6 cellular contexts compared by ENCODE assay signal in the genomic region with DNA sequence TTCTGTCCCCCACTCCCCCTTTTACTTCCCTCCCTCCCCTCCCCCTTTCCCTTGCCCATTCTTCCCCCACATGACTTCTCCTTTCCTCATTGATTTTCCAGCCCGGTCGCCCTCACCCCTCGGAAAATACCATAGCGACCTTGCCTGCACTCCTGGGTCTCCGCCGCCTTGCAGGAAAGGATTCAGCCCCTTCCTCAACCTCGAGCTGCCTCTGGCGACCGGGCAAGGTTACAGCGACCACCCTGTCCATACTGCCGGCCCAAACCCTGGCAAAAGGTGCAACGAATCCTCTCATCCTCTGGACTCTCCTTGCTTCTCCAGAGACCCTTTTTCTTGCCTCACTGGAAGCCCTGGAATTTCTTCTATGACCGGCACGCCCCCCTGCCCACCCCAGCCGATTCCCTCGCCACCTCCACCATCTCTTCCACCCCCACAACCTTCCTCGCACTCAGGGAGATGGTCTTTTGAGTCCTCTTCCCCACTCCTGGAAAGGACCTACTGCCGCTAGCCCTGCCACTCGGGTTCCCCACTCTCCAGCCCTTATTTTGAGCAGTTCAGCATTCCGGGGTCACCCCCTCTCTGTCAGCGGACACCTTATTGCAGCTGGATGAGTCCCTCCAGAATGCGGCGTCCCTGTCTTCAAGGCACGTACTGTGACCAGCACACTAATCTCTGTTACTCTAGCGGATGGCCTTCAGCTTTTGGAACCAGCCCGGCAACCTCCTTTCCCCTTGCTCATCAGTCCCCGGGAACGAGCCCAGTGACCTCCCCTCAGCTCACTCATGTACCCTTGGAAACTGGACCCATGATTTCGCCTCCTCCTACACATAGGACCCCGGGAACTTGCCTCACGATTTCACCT. TPM values are rescaled to one million over a fixed set of nuclear protein-coding genes. Genes with fewer than 3 reads are reported as not detected.
A peak's percentile ranks its signal among the peaks of the same experiment; 100 is the strongest.
DNase-seq lines count a peak whose midpoint lies in the region; ATAC-seq and TF ChIP-seq lines count a peak whose summit lies in the region.

No MANE protein-coding gene starts in this region.

- peak overlapping the region; percentile 99 for H3K27ac Mint-ChIP-seq in activated CD4-positive, alpha-beta T cell treated with anti-CD3 and anti-CD28 coated beads, Interleukin-2, amount 10 ng/mL, durations not matched to agents 7 days and 5 days

- no peaks in the 10 kb centered on the region for H3K9me3 Mint-ChIP-seq in activated CD4-positive, alpha-beta T cell treated with anti-CD3 and anti-CD28 coated beads, Interleukin-2, amount 10 ng/mL, durations not matched to agents 7 days and 5 days

- ATAC-seq in right cardiac atrium = no peak

- DNase-seq in activated CD4-positive, alpha-beta T cell treated with anti-CD3 and anti-CD28 coated beads, Interleukin-2, amount 10 ng/mL, durations not matched to agents 7 days and 5 days = no peak
- DNase-seq in activated CD4-positive, alpha-beta T cell treated with anti-CD3 and anti-CD28 coated beads, Interleukin-2, amount 50 U/mL, for 4 hours = no peak
- peak in 1 of 3 donors; percentile 66 for DNase-seq in right cardiac atrium
- no peak for DNase-seq in tibial nerve (ENCODE audit: low spot score in 2 of 2)
- DNase-seq in germinal center (ENCODE audit: low spot score) = no peak
- no peak for DNase-seq in activated gamma-delta T cell (lab: John Stamatoyannopoulos, UW)

- peak overlapping the region; percentile 88 for H3K4me3 ChIP-seq in right cardiac atrium (ENCODE audit: low read length)
- H3K4me3 ChIP-seq in tibial nerve = peak overlapping the region; percentile 47 to 88 (median 73)

- WGBS in right cardiac atrium = 54% methylated on average over 31 of the region's 31 CpGs
- WGBS in tibial nerve, 2 donors = 50 to 52% methylated on average over 31 of the region's 31 CpGs

- H3K27ac ChIP-seq in right cardiac atrium (ENCODE audit: low read length) (peak overlapping the region; percentile 97), tibial nerve (peak overlapping the region; percentile 96 to 99 (median 98))

- intact Hi-C loops in right cardiac atrium (cut with DNase I) = loop anchor here in 1 of 4 donors (5.0 to 10.0 kb wide), 2 partner anchors 39 to 97 kb away; partner anchors contain the start of genes LRRC41, RAD54L and UQCRH

- H3K27me3 Mint-ChIP-seq in activated CD4-positive, alpha-beta T cell treated with anti-CD3 and anti-CD28 coated beads, Interleukin-2, amount 10 ng/mL, durations not matched to agents 7 days and 5 days = no peaks in the 10 kb centered on the region

- TF ChIP-seq POLR2A in tibial nerve (IDR thresholded peaks at IDR 0.05) = no peak

- CTCF ChIA-PET in activated CD4-positive, alpha-beta T cell treated with anti-CD3 and anti-CD28 coated beads, Interleukin-2, amount 10 ng/mL, durations not matched to agents 7 days and 5 days (lab: Charles Lee) = interaction anchor here (0.5 to 3.0 kb wide), 11 partner anchors 9 to 1847 kb away, joined by 3 to 16 read pairs (median 3); partner anchors contain the start of genes LRRC41 and UQCRH

- no peak for TF ChIP-seq EP300 in tibial nerve (IDR thresholded peaks at IDR 0.05)

- H3K27me3 ChIP-seq in right cardiac atrium (ENCODE audit: control insufficient read depth, insufficient read depth) (no peaks in the 10 kb centered on the region), tibial nerve (no peaks in the 10 kb centered on the region)

- TF ChIP-seq CTCF in tibial nerve (IDR thresholded peaks at IDR 0.05) = no peak

- peak overlapping the region; percentile 100 for H3K4me3 Mint-ChIP-seq in activated CD4-positive, alpha-beta T cell treated with anti-CD3 and anti-CD28 coated beads, Interleukin-2, amount 10 ng/mL, durations not matched to agents 7 days and 5 days

- POLR2A ChIA-PET in activated CD4-positive, alpha-beta T cell treated with anti-CD3 and anti-CD28 coated beads, Interleukin-2, amount 10 ng/mL, durations not matched to agents 7 days and 5 days (lab: Charles Lee) = interaction anchor here (0.5 to 1.4 kb wide), 3 partner anchors 37 to 263 kb away, joined by 3 to 7 read pairs (median 3); partner anchors contain the start of gene MKNK1

- H3K4me1 ChIP-seq in right cardiac atrium (ENCODE audit: control insufficient read depth, insufficient read depth, low read length) (no peaks in the 10 kb centered on the region), tibial nerve (peaks cover 0 to 23% (median 8%) of the 10 kb centered on the region in 4 donors)

- H3K9me3 ChIP-seq in right cardiac atrium (ENCODE audit: control insufficient read depth, low read length) = no peaks in the 10 kb centered on the region
- H3K9me3 ChIP-seq in tibial nerve = no peaks in the 10 kb centered on the region

- H3K36me3 Mint-ChIP-seq in activated CD4-positive, alpha-beta T cell treated with anti-CD3 and anti-CD28 coated beads, Interleukin-2, amount 10 ng/mL, durations not matched to agents 7 days and 5 days (ENCODE audit: low read depth) = peaks cover 13% of the 10 kb centered on the region

- peaks cover 45% of the 10 kb centered on the region for H3K4me1 Mint-ChIP-seq in activated CD4-positive, alpha-beta T cell treated with anti-CD3 and anti-CD28 coated beads, Interleukin-2, amount 10 ng/mL, durations not matched to agents 7 days and 5 days

- peaks cover 0 to 46% (median 8%) of the 10 kb centered on the region in 3 donors for H3K36me3 ChIP-seq in tibial nerve

RNA-seq across cellular contexts. Expression of gene NSUN4, which starts 0.8 kb away (rescaled TPM):
- 10 to 100 TPM; 22.2 to 22.3 TPM for total RNA-seq in activated CD4-positive, alpha-beta T cell treated with anti-CD3 and anti-CD28 coated beads, Interleukin-2, amount 10 ng/mL, durations not matched to agents 7 days and 5 days
- total RNA-seq in right cardiac atrium = 10 to 100 TPM; 12.6 to 18.7 (median 13.7) TPM
- polyA plus RNA-seq in right cardiac atrium = 10.6 TPM
- total RNA-seq in tibial nerve = 10 to 100 TPM; 19.5 to 39.8 (median 31.2) TPM

RNA-seq across cellular contexts. Expression of gene UQCRH, which starts 38.0 kb away (rescaled TPM):
- 100 to 1,000 TPM; 247 to 273 TPM for total RNA-seq in activated CD4-positive, alpha-beta T cell treated with anti-CD3 and anti-CD28 coated beads, Interleukin-2, amount 10 ng/mL, durations not matched to agents 7 days and 5 days
- total RNA-seq in right cardiac atrium (100 to 1,000 TPM; 664 to 870 (median 705) TPM), tibial nerve (100 to 1,000 TPM; 195 to 294 (median 255) TPM)
- polyA plus RNA-seq in right cardiac atrium = 2,380 TPM

RNA-seq across cellular contexts. Expression of gene LRRC41, which starts 38.0 kb away (rescaled TPM):
- total RNA-seq in activated CD4-positive, alpha-beta T cell treated with anti-CD3 and anti-CD28 coated beads, Interleukin-2, amount 10 ng/mL, durations not matched to agents 7 days and 5 days = 10 to 100 TPM; 37.1 to 40.6 TPM
- total RNA-seq in right cardiac atrium (10 to 100 TPM; 37.2 to 46.3 (median 40.1) TPM), tibial nerve (10 to 100 TPM; 80.4 to 83.9 (median 83.2) TPM)
- polyA plus RNA-seq in right cardiac atrium = 27.1 TPM

RNA-seq across cellular contexts. Expression of gene FAAH, which starts 52.7 kb away (rescaled TPM):
- total RNA-seq in activated CD4-positive, alpha-beta T cell treated with anti-CD3 and anti-CD28 coated beads, Interleukin-2, amount 10 ng/mL, durations not matched to agents 7 days and 5 days = 1 to 10 TPM; 6.1 to 7.6 TPM
- total RNA-seq in right cardiac atrium = 10 to 100 TPM in 3 of 4 donors, 1 to 10 TPM in 1; 4.8 to 17.2 (median 14.7) TPM
- 10.4 TPM for polyA plus RNA-seq in right cardiac atrium
- 100 to 1,000 TPM in 3 of 4 donors, 10 to 100 TPM in 1; 42.3 to 135 (median 121) TPM for total RNA-seq in tibial nerve
